In the genomic region with DNA sequence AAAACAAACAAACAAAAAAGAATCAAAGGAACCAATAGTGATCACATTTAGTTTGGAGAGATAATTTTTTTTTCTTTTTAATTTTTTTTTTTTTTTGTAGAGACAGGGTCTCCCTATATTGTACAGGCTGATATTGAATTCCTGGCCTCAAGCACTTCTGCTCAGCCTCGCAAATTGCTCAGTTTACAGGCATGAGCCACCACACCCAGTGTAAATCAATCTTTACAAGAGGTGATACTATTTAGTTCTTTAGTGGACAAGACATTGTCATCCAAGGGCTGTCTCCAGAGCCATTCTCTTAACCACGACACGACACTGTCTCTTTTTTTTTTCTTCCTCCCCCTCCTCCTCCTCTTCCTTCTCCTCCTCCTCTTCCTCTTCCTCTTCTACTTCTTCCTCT, we compare ENCODE assay signal across 18 cellular contexts.
"Had no signal": no experiment of that assay in that cellular context is flagged by ENCODE, and none has a peak within 500 bp of the region (broad histone marks: within the 10 kb centered on the region; RNA-seq: fewer than 3 reads in every experiment).

No MANE protein-coding gene starts in this region.

- H3K4me3 Mint-ChIP-seq: activated B cell treated with CpG ODN at 0.5 μM for 24 hours; activated naive CD8-positive, alpha-beta T cell treated with anti-CD3 and anti-CD28 coated beads, Interleukin-2, amount 10 ng/mL, durations not matched to agents 7 days and 5 days; brain; natural killer cell; stimulated activated effector memory CD8-positive, alpha-beta T cell treated with anti-CD3 and anti-CD28 coated beads, Interleukin-12 subunit alpha, Interleukin-12 subunit beta, amount 100 ng/mL, for 72 hours had no signal

- H3K4me3 ChIP-seq: esophagus squamous epithelium, left lung, thyroid gland had no signal

- H3K4me1 Mint-ChIP-seq: brain had no signal

- H3K4me1 ChIP-seq: esophagus squamous epithelium, thyroid gland had no signal

- H3K36me3 ChIP-seq: thyroid gland had no signal

- H3K27me3 Mint-ChIP-seq: activated B cell treated with CpG ODN at 0.5 μM for 24 hours; activated naive CD8-positive, alpha-beta T cell treated with anti-CD3 and anti-CD28 coated beads, Interleukin-2, amount 10 ng/mL, durations not matched to agents 7 days and 5 days; brain had no signal

- H3K27ac Mint-ChIP-seq: activated B cell treated with CpG ODN at 0.5 μM for 24 hours; activated naive CD8-positive, alpha-beta T cell treated with anti-CD3 and anti-CD28 coated beads, Interleukin-2, amount 10 ng/mL, durations not matched to agents 7 days and 5 days; brain; stimulated activated effector memory CD8-positive, alpha-beta T cell treated with anti-CD3 and anti-CD28 coated beads, Interleukin-12 subunit alpha, Interleukin-12 subunit beta, amount 100 ng/mL, for 72 hours had no signal

- DNase-seq: activated B cell treated with CpG ODN at 0.5 μM for 24 hours; activated CD4-positive, alpha-beta T cell treated with anti-CD3 and anti-CD28 coated beads, Interleukin-2, amount 50 U/mL, for 1 hour; activated naive CD8-positive, alpha-beta T cell treated with anti-CD3 and anti-CD28 coated beads, Interleukin-2, amount 10 ng/mL, durations not matched to agents 7 days and 5 days; activated T-cell treated with anti-CD3 and anti-CD28 coated beads, Interleukin-2, amount 50 U/mL, for 1 hour; cortex of kidney; effector CD4-positive, alpha-beta T cell; esophagus squamous epithelium; hippocampal formation; left lung; mammary epithelial cell; natural killer cell; posterior cingulate gyrus; retina; stimulated activated CD4-positive, alpha-beta T cell treated with anti-CD3 and anti-CD28 coated beads, Interleukin-12 subunit alpha, Interleukin-12 subunit beta, amount 100 ng/mL, for 4 hours; stimulated activated CD4-positive, alpha-beta T cell treated with anti-CD3 and anti-CD28 coated beads, Interleukin-2, amount 100 ng/mL, for 24 hours; thyroid gland had no signal

- H3K9me3 Mint-ChIP-seq: activated B cell treated with CpG ODN at 0.5 μM for 24 hours; activated naive CD8-positive, alpha-beta T cell treated with anti-CD3 and anti-CD28 coated beads, Interleukin-2, amount 10 ng/mL, durations not matched to agents 7 days and 5 days; brain; natural killer cell; stimulated activated effector memory CD8-positive, alpha-beta T cell treated with anti-CD3 and anti-CD28 coated beads, Interleukin-12 subunit alpha, Interleukin-12 subunit beta, amount 100 ng/mL, for 72 hours had no signal

- H3K27ac ChIP-seq: esophagus squamous epithelium, left lung, thyroid gland had no signal

- H3K36me3 Mint-ChIP-seq: brain had no signal

- ATAC-seq: left lung; natural killer cell; stimulated activated effector memory CD8-positive, alpha-beta T cell treated with anti-CD3 and anti-CD28 coated beads, Interleukin-12 subunit alpha, Interleukin-12 subunit beta, amount 100 ng/mL, for 72 hours had no signal

- H3K9me3 ChIP-seq: esophagus squamous epithelium, left lung, thyroid gland had no signal
